ENCODE assay signal across 25 cellular contexts in genomic region chr12:123678981-123679380, GRCh38.
"Had no signal": no experiment of that assay in that cellular context is flagged by ENCODE, and none has a peak within 500 bp of the region (broad histone marks: within the 10 kb centered on the region; RNA-seq: fewer than 3 reads in every experiment).

No MANE protein-coding gene starts in this region.

- DNase-seq: colonic mucosa; cortex of kidney; dermis blood vessel endothelial cell; dorsolateral prefrontal cortex; effector CD4-positive, alpha-beta T cell; effector CD8-positive, alpha-beta T cell; effector memory CD4-positive, alpha-beta T cell; effector memory CD8-positive, alpha-beta T cell; endodermal cell; erythroblast; esophagus squamous epithelium; foreskin fibroblast; foreskin keratinocyte; foreskin melanocyte; gastrocnemius medialis; glutamatergic neuron; head of caudate nucleus; heart left ventricle; heart right ventricle had no signal

- H3K27me3 Mint-ChIP-seq: dendritic cell treated with granulocyte-macrophage colony-stimulating factor and Interleukin-4, amounts not matched to agents 40 ng/mL and 50 ng/mL, for 4 days; effector memory CD8-positive, alpha-beta T cell had no signal

- H3K27me3 ChIP-seq: colonic mucosa, dorsolateral prefrontal cortex, esophagus muscularis mucosa, esophagus squamous epithelium, foreskin keratinocyte, gastrocnemius medialis, gastroesophageal sphincter, heart left ventricle, heart right ventricle had no signal

- H3K27ac Mint-ChIP-seq: dendritic cell treated with granulocyte-macrophage colony-stimulating factor and Interleukin-4, amounts not matched to agents 40 ng/mL and 50 ng/mL, for 4 days; effector memory CD8-positive, alpha-beta T cell; endodermal cell had no signal

- H3K4me3 Mint-ChIP-seq: dendritic cell treated with granulocyte-macrophage colony-stimulating factor and Interleukin-4, amounts not matched to agents 40 ng/mL and 50 ng/mL, for 4 days; effector memory CD8-positive, alpha-beta T cell; endodermal cell had no signal

- H3K27ac ChIP-seq: colonic mucosa, coronary artery, dorsolateral prefrontal cortex, epithelial cell of prostate, esophagus muscularis mucosa, esophagus squamous epithelium, foreskin keratinocyte, gastrocnemius medialis, gastroesophageal sphincter, heart left ventricle, heart right ventricle had no signal

- H3K4me1 Mint-ChIP-seq: endodermal cell had no signal

- H3K9me3 ChIP-seq: colonic mucosa, esophagus muscularis mucosa, esophagus squamous epithelium, gastrocnemius medialis, gastroesophageal sphincter, heart left ventricle, heart right ventricle had no signal

- ATAC-seq: effector memory CD8-positive, alpha-beta T cell; esophagus mucosa; foreskin keratinocyte; gastrocnemius medialis; gastroesophageal sphincter; heart left ventricle; heart right ventricle had no signal

- H3K4me1 ChIP-seq: colonic mucosa, esophagus muscularis mucosa, esophagus squamous epithelium, foreskin keratinocyte, gastrocnemius medialis, gastroesophageal sphincter had no signal

- H3K4me3 ChIP-seq: colonic mucosa, coronary artery, dorsolateral prefrontal cortex, esophagus muscularis mucosa, esophagus squamous epithelium, gastrocnemius medialis, gastroesophageal sphincter, heart left ventricle, heart right ventricle had no signal

- H3K36me3 ChIP-seq: colonic mucosa had no signal
